ENCODE assay signal across 9 cellular contexts in the genomic region with DNA sequence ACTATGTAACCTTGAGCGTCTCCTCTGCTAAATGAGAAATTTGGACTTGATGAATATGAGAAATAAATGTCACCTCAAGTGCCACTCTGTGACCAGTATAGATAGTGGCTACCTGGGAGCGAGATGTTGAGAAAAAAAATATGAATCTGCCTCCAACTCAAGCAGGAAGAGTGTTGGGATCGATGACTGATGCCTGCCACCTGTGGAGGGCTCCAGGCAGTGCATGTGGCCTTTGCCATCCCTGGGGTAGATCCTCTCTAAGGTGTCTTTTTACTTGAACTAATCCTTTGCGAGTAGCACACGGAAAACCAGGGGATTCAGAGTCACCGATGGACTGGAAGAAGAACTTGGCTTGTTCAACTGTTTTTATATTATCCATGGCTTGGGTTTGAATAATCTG. TPM values are rescaled to one million over a fixed set of nuclear protein-coding genes. Genes with fewer than 3 reads are reported as not detected.
DNase-seq lines count a peak whose midpoint lies in the region; ATAC-seq and TF ChIP-seq lines count a peak whose summit lies in the region.
"Had no signal": no experiment of that assay in that cellular context is flagged by ENCODE, and none has a peak within 500 bp of the region (broad histone marks: within the 10 kb centered on the region; RNA-seq: fewer than 3 reads in every experiment).

No MANE protein-coding gene starts in this region.

- DNase-seq in A673 (ENCODE audit: low spot score) (peak; percentile 18), NCI-H187 (lab: John Stamatoyannopoulos, UW) (peak; percentile 45 to 49), chondrocyte (ENCODE audit: low spot score) (no peak), RKO (ENCODE audit: low spot score) (no peak), HCEC 1CT (no peak)
- DNase-seq in stimulated activated CD4-positive, alpha-beta T cell treated with anti-CD3 and anti-CD28 coated beads, Interleukin-12 subunit alpha, Interleukin-12 subunit beta, amount 100 ng/mL, for 4 hours: no peak

- no peak overlapping the region for H3K27ac Mint-ChIP-seq in chondrocyte (ENCODE audit: unreplicated experiment)

- H3K4me1 ChIP-seq in A673 (ENCODE audit: insufficient read depth, low read length, poor library complexity, severe bottlenecking): no peaks in the 10 kb centered on the region
- H3K4me1 ChIP-seq: right atrium auricular region had no signal

- POLR2A ChIA-PET in A673 (lab: Charles Lee; ENCODE audit: low non-redundant PET): no interaction called here

- H3K9me3 ChIP-seq in A673 (ENCODE audit: low read depth, low read length, poor library complexity, severe bottlenecking): no peaks in the 10 kb centered on the region
- H3K9me3 ChIP-seq: right atrium auricular region had no signal

- intact Hi-C loops in A673 (cut with micrococcal nuclease; ENCODE audit: unreplicated experiment): loop anchor here (2.0 kb wide), 1 partner anchor 605 kb away; no protein-coding TSS in a partner anchor

- CTCF ChIA-PET in A673 (lab: Charles Lee): no interaction called here

- H3K27me3 ChIP-seq in A673 (replicated peaks; ENCODE audit: insufficient read depth, low read depth, low read length, poor library complexity): no peaks in the 10 kb centered on the region
- H3K27me3 ChIP-seq: right atrium auricular region had no signal

- peaks cover 29% of the 10 kb centered on the region for H3K27me3 Mint-ChIP-seq in chondrocyte (ENCODE audit: low read depth)

- no peak for ATAC-seq in GM18868 (IDR thresholded peaks at IDR 0.05; ENCODE audit: unreplicated experiment)

- H3K9me3 Mint-ChIP-seq in chondrocyte (ENCODE audit: low read depth): no peaks in the 10 kb centered on the region

- no peaks in the 10 kb centered on the region for H3K36me3 ChIP-seq in A673 (ENCODE audit: insufficient read depth, low read length, poor library complexity, severe bottlenecking)
- H3K36me3 ChIP-seq: right atrium auricular region had no signal

- H3K27ac ChIP-seq in A673 (ENCODE audit: low read depth, low read length, poor library complexity, severe bottlenecking): no peak overlapping the region
- H3K27ac ChIP-seq: right atrium auricular region had no signal

- no peak overlapping the region for H3K4me3 ChIP-seq in A673 (ENCODE audit: low read depth, low read length, poor library complexity, severe bottlenecking)
- H3K4me3 ChIP-seq: right atrium auricular region had no signal

- TF ChIP-seq CTCF in A673 (conservative IDR thresholded peaks at IDR 0.05; ENCODE audit: low read depth, low read length) (peak; percentile 50), GM12872 (IDR thresholded peaks at IDR 0.05; ENCODE audit: insufficient read depth, low read depth, low read length) (peak; percentile 64), chondrocyte (IDR thresholded peaks at IDR 0.05) (peak; percentile 36)

- no TSS peak for BruUV-seq in A673 (replicated peaks; lab: Mats Ljungman, UMichigan)

- peaks cover 1% of the 10 kb centered on the region for H3K36me3 Mint-ChIP-seq in chondrocyte (ENCODE audit: low read depth)

- no peaks in the 10 kb centered on the region for H3K4me1 Mint-ChIP-seq in chondrocyte (ENCODE audit: low read depth)

- H3K4me3 Mint-ChIP-seq in chondrocyte (ENCODE audit: unreplicated experiment): no peak overlapping the region

RNA-seq across cellular contexts. Expression of a gene that starts 9.4 kb away (rescaled TPM):
- total RNA-seq in A673 (2021) (not detected in 2 replicates), chondrocyte (not detected in 3 replicates)
- total RNA-seq: right atrium auricular region had no signal

Comparison
In these comparisons a context has a peak if more than half of its experiments do, and no peak if none do; other contexts are left out.
1. DNase-seq: peak in A673 (single experiment) and NCI-H187 (2 of 2); none in chondrocyte (single experiment), RKO (single experiment), stimulated activated CD4-positive, alpha-beta T cell treated with anti-CD3 and anti-CD28 coated beads, Interleukin-12 subunit alpha, Interleukin-12 subunit beta, amount 100 ng/mL, for 4 hours (single experiment) and HCEC 1CT (single experiment).
2. Peak in every context shown above with its lines, with median percentiles within 50 percentile points of each other: CTCF ChIP-seq.